8 cellular contexts compared by ENCODE assay signal in the genomic region with DNA sequence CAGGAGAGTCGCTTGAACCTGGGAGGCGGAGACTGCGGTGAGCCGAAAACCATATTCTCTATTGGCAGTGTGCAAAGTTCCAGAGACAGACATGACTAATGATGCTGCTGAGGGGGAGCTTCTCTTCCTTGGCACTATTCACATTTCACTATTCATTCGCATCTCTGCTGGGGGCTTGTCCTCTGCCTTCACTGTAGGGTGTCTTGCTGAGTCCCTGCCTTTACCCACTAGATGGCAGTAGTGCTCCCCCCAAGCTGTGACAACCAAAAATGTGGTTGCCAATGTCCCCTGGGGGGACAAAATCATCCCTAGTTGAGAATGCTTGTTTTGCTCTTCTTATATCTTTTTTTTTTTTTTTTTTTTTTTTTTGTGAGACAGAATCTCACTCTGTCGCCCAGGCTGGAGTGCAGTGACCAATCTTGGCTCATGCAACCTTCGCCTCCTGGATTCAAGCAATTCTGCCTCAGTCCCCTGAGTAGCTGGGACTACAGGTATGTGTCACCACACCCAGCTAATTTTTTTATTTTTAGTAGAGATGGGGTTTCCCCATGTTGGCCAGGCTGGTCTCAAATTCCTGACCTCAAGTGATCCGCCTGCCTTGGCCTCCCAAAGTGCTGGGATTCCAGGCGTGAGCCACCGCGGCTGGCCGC. TPM values are rescaled to one million over a fixed set of nuclear protein-coding genes. Genes with fewer than 3 reads are reported as not detected.
DNase-seq lines count a peak whose midpoint lies in the region; ATAC-seq, FAIRE-seq and TF ChIP-seq lines count a peak whose summit lies in the region.
"Not testable (repeated sequence)": the region's sequence is repeated elsewhere in the genome, so short reads cannot be mapped to it uniquely, and the experiment has no call there.

No MANE protein-coding gene starts in this region.

- not testable (repeated sequence) for H3K4me3 ChIP-seq in iPS DF 6.9 (ENCODE audit: low read length); small intestine (ENCODE audit: low read depth in 1 of 2, low read length in 2 of 2)

- H3K9me3 Mint-ChIP-seq in WTC11: not testable (repeated sequence)

- POLR2A ChIA-PET in WTC11 (lab: Charles Lee): interaction anchor here (0.6 to 1.1 kb wide), 6 partner anchors 42 to 126 kb away, joined by 3 to 13 read pairs (median 4); a partner anchor contains a TSS

- peak; percentile 79 for TF ChIP-seq CTCF in WTC11 (IDR thresholded peaks at IDR 0.05)

- H3K36me3 Mint-ChIP-seq in WTC11: not testable (repeated sequence)

- H3K27ac Mint-ChIP-seq in WTC11: not testable (repeated sequence)

- not testable (repeated sequence) for H3K36me3 ChIP-seq in iPS DF 6.9 (ENCODE audit: control insufficient read depth, insufficient read depth, low read length)
- H3K36me3 ChIP-seq in small intestine (ENCODE audit: control insufficient read depth in 2 of 2, insufficient read depth in 2 of 2, low read length in 2 of 2): peaks cover 11 to 19% of the 10 kb centered on the region in 2 donors

- H3K4me3 Mint-ChIP-seq in WTC11: not testable (repeated sequence)

- DNase-seq in NCI-H460 (ENCODE audit: extremely low read depth, low read depth) (peak; percentile 76), WTC11 (ENCODE audit: low spot score) (peak; percentile 67), T47D (ENCODE audit: low read depth in 1 of 2, low spot score in 1 of 2) (peak; percentile 90 to 91), iPS DF 6.9 (ENCODE audit: low read depth, low spot score) (peak; percentile 37), small intestine (peak; percentile 69)

- H3K27me3 Mint-ChIP-seq in WTC11 (ENCODE audit: low read depth): not testable (repeated sequence)

- TF ChIP-seq POLR2A in GM18505 (IDR thresholded peaks at IDR 0.05; ENCODE audit: borderline replicate concordance, extremely low read depth, insufficient read depth, insufficient read length): not testable (repeated sequence)

- no CpG with 5 or more reads among the region's 12 CpGs for WGBS in iPS DF 6.9 (ENCODE audit: insufficient coverage, insufficient read length)
- 80 to 83% (median 82%) methylated on average over 12 of the region's 12 CpGs for WGBS in small intestine, 3 donors

- CTCF ChIA-PET in WTC11 (lab: Charles Lee): interaction anchor here (0.5 to 3.7 kb wide), 50 partner anchors 8 to 798 kb away, joined by 3 to 46 read pairs (median 4); no protein-coding TSS in a partner anchor

- in situ Hi-C loops in T47D (cut with HindIII; ENCODE audit: low pct_unique_long_range_greater_than_20kb, low sequenced_read_pairs): not testable (repeated sequence)

- H3K27ac ChIP-seq in iPS DF 6.9 (ENCODE audit: low read length); small intestine (ENCODE audit: low read depth in 1 of 2, low read length in 1 of 2): not testable (repeated sequence)

- H3K27me3 ChIP-seq in iPS DF 6.9 (ENCODE audit: control insufficient read depth, insufficient read depth, low read length); small intestine (ENCODE audit: control insufficient read depth in 2 of 2, insufficient read depth in 2 of 2, low read length in 2 of 2): not testable (repeated sequence)

- H3K4me1 Mint-ChIP-seq in WTC11: not testable (repeated sequence)

- H3K4me1 ChIP-seq in iPS DF 6.9 (ENCODE audit: control insufficient read depth, insufficient read depth, low read length); small intestine (ENCODE audit: control insufficient read depth in 2 of 2, insufficient read depth in 1 of 2, low read depth in 1 of 2, low read length in 1 of 2): not testable (repeated sequence)

- ATAC-seq in GM18505 (IDR thresholded peaks at IDR 0.05; ENCODE audit: unreplicated experiment) (peak; percentile 61), HG03439 (IDR thresholded peaks at IDR 0.05; ENCODE audit: unreplicated experiment) (peak; percentile 66), WTC11 (peak; percentile 90)

- peak; percentile 25 for FAIRE-seq in A204.1 (lab: Jason Lieb, UNC)
- not testable (repeated sequence) for FAIRE-seq in small intestine (lab: Jason Lieb, UNC)

- not testable (repeated sequence) for H3K9me3 ChIP-seq in iPS DF 6.9 (ENCODE audit: control insufficient read depth, insufficient read depth, low read length); small intestine (ENCODE audit: control insufficient read depth, low read depth)

RNA-seq across cellular contexts. Expression of a gene that starts 57.5 kb away (rescaled TPM):
- 69.8 and 80.4 TPM in 2 replicates for total RNA-seq in NCI-H460 (2014; rRNA removed; shearing (Covaris generic))
- 59.3 and 85.9 TPM in 2 replicates for polyA plus RNA-seq in NCI-H460 (2014; cell fraction: nucleus; rRNA removed)
- 29.1 to 55.0 TPM (median 34.2 TPM) in 3 replicates for total RNA-seq in WTC11 (2021)
- 10 to 100 TPM in 2 of 3 donors, 1 to 10 TPM in 1; 5.4 to 43.0 (median 15.4) TPM for polyA plus RNA-seq in small intestine

Comparison
In these comparisons a context has a peak if more than half of its experiments do, and no peak if none do; other contexts are left out.
1. DNase-seq: peak in every context shown above with its lines; median percentile 90 in T47D; 76 in NCI-H460; 69 in small intestine; 67 in WTC11; 37 in iPS DF 6.9.